ENCODE assay signal across 1 cellular context in the genomic region with DNA sequence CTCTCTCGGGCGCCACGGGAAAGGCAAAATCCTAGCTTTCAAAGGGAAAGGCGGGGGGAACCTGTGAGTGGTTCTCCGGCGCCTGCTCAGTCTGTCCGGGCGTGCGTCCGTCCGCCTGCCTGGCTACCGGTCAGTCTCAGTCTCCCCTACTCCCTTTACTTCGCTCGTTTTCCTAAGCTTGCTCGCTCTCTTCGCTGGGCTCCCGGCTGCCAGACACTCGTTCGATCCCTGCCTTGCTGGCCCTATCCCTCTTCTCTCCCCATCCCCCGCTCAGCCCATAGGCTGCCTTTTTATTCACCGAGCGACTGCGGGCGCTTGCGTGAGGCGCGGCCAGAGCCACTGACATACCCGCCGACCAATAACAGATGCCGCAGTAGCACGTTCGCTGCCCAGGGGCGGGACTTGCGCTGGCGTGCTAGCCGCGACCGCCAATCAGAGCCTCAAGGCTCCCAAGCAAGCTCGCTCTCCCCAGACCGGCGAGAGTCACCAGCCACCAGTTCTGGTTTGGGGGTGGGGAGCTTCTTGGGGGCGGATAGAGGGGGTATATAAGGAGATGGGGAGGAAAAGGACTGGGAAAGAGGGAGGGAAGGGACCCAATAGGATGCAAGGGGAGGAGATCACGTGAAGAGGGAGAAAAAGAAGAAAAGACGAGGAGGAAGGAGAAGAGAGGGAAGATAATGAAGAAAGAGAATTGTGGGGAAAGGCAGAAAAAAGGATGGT.
A peak's percentile ranks its signal among the peaks of the same experiment; 100 is the strongest.
TF ChIP-seq lines count a peak whose summit lies in the region.

No MANE protein-coding gene starts in this region.

TF ChIP-seq in HEK293, 187 proteins besides CTCF, POLR2A, EP300 and RAD21 (continued from another document):
- TF ChIP-seq, protein P1, sequence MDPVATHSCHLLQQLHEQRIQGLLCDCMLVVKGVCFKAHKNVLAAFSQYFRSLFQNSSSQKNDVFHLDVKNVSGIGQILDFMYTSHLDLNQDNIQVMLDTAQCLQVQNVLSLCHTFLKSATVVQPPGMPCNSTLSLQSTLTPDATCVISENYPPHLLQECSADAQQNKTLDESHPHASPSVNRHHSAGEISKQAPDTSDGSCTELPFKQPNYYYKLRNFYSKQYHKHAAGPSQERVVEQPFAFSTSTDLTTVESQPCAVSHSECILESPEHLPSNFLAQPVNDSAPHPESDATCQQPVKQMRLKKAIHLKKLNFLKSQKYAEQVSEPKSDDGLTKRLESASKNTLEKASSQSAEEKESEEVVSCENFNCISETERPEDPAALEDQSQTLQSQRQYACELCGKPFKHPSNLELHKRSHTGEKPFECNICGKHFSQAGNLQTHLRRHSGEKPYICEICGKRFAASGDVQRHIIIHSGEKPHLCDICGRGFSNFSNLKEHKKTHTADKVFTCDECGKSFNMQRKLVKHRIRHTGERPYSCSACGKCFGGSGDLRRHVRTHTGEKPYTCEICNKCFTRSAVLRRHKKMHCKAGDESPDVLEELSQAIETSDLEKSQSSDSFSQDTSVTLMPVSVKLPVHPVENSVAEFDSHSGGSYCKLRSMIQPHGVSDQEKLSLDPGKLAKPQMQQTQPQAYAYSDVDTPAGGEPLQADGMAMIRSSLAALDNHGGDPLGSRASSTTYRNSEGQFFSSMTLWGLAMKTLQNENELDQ (tag by site-specific recombination; IDR thresholded peaks at IDR 0.05; ENCODE audit: low read depth), result no peak
- TF ChIP-seq TSHZ1 (tag by site-specific recombination; IDR thresholded peaks at IDR 0.05; ENCODE audit: borderline replicate concordance) (no peak), ZNF341 (tag by site-specific recombination; IDR thresholded peaks at IDR 0.05; ENCODE audit: low read depth) (no peak), MYNN (tag by site-specific recombination; IDR thresholded peaks at IDR 0.05; ENCODE audit: borderline replicate concordance) (no peak), GLIS2 (tag by site-specific recombination; IDR thresholded peaks at IDR 0.05) (peak; percentile 54), ZNF664 (tag by site-specific recombination; IDR thresholded peaks at IDR 0.05) (no peak), ZBTB1 (tag by site-specific recombination; IDR thresholded peaks at IDR 0.05) (0 out of 2 replicates have a peak, but pooled peaks have one; percentile 28), ZNF311 (tag by site-specific recombination; IDR thresholded peaks at IDR 0.05; ENCODE audit: borderline replicate concordance) (no peak), ZNF132 (tag by site-specific recombination; IDR thresholded peaks at IDR 0.05; ENCODE audit: borderline replicate concordance) (no peak), AEBP2 (tag by site-specific recombination; IDR thresholded peaks at IDR 0.05; ENCODE audit: borderline replicate concordance) (no peak), ZNF843 (tag by site-specific recombination; IDR thresholded peaks at IDR 0.05) (no peak), ZNF48 (tag by site-specific recombination; IDR thresholded peaks at IDR 0.05) (no peak), ZNF391 (tag by site-specific recombination; IDR thresholded peaks at IDR 0.05; ENCODE audit: borderline replicate concordance, low read depth) (no peak), ZEB2 (tag by site-specific recombination; IDR thresholded peaks at IDR 0.05) (no peak), MEIS1 (CRISPR knock-in tag; IDR thresholded peaks at IDR 0.05; ENCODE audit: borderline replicate concordance) (no peak), ZBTB20 (tag by site-specific recombination; IDR thresholded peaks at IDR 0.05) (no peak), REPIN1 (tag by site-specific recombination; IDR thresholded peaks at IDR 0.05; ENCODE audit: low read depth) (no peak), ZNF704 (tag by site-specific recombination; IDR thresholded peaks at IDR 0.05) (no peak), FEZF1 (tag by site-specific recombination; IDR thresholded peaks at IDR 0.05) (no peak), ZNF670 (tag by site-specific recombination; IDR thresholded peaks at IDR 0.05; ENCODE audit: low read depth) (no peak), SETDB1 (IDR thresholded peaks at IDR 0.05; ENCODE audit: insufficient read length, low read length) (no peak), BCL6B (tag by site-specific recombination; IDR thresholded peaks at IDR 0.05) (no peak), ZNF501 (tag by site-specific recombination; IDR thresholded peaks at IDR 0.05) (no peak), ZBTB6 (tag by site-specific recombination; IDR thresholded peaks at IDR 0.05) (no peak), ZNF624 (tag by site-specific recombination; IDR thresholded peaks at IDR 0.05) (no peak), ZFP69B (tag by site-specific recombination; IDR thresholded peaks at IDR 0.05) (no peak), SP3 (tag by site-specific recombination; IDR thresholded peaks at IDR 0.05) (peak; percentile 45; the same call in 1 of the 2 replicates), ZIC2 (tag by site-specific recombination; IDR thresholded peaks at IDR 0.05) (no peak), OSR2 (tag by site-specific recombination; IDR thresholded peaks at IDR 0.05) (no peak), ZNF335 (tag by site-specific recombination; conservative IDR thresholded peaks at IDR 0.05) (peak; percentile 85), ZNF133 (tag by site-specific recombination; IDR thresholded peaks at IDR 0.05) (no peak), ZNF121 (tag by site-specific recombination; IDR thresholded peaks at IDR 0.05) (no peak), ZNF10 (tag by site-specific recombination; IDR thresholded peaks at IDR 0.05) (no peak), ZNF626 (tag by site-specific recombination; IDR thresholded peaks at IDR 0.05) (no peak), ZNF792 (tag by site-specific recombination; IDR thresholded peaks at IDR 0.05) (no peak), ZNF112 (tag by site-specific recombination; IDR thresholded peaks at IDR 0.05) (no peak), PATZ1 (tag by site-specific recombination; IDR thresholded peaks at IDR 0.05) (peak; percentile 77), ZBTB48 (tag by site-specific recombination; IDR thresholded peaks at IDR 0.05) (peak; percentile 61; the same call in 1 of the 2 replicates), ZBTB8A (tag by site-specific recombination; IDR thresholded peaks at IDR 0.05) (0 out of 2 replicates have a peak, but pooled peaks have one; percentile 22), ZNF660 (tag by site-specific recombination; IDR thresholded peaks at IDR 0.05) (no peak)
- TF ChIP-seq, protein P2, sequence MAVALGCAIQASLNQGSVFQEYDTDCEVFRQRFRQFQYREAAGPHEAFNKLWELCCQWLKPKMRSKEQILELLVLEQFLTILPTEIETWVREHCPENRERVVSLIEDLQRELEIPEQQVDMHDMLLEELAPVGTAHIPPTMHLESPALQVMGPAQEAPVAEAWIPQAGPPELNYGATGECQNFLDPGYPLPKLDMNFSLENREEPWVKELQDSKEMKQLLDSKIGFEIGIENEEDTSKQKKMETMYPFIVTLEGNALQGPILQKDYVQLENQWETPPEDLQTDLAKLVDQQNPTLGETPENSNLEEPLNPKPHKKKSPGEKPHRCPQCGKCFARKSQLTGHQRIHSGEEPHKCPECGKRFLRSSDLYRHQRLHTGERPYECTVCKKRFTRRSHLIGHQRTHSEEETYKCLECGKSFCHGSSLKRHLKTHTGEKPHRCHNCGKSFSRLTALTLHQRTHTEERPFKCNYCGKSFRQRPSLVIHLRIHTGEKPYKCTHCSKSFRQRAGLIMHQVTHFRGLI (tag by site-specific recombination; IDR thresholded peaks at IDR 0.05), result no peak
